ENCODE assay signal across 16 cellular contexts in the genomic region with DNA sequence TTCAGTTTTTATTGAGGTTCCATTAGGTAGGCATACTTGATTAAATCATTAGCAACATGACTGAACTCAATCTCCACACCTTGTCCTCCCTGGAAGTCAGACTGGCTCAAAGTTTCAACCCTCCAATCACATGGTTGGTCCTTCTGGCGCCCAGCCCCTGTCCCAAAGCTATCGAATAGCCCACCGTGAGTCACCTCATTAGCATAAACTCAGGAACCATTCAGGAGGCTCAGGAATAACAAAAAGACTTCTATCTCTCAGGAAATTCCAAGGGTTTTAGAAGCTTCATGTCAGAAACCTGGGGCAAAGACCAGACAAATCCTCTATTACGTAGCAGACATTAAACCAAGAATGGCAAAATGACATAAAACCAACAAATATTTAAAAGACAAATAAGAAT.
DNase-seq lines count a peak whose midpoint lies in the region; ATAC-seq and TF ChIP-seq lines count a peak whose summit lies in the region.
"Had no signal": no experiment of that assay in that cellular context is flagged by ENCODE, and none has a peak within 500 bp of the region (broad histone marks: within the 10 kb centered on the region; RNA-seq: fewer than 3 reads in every experiment).

No MANE protein-coding gene starts in this region.

- H3K9me3 ChIP-seq in breast epithelium: peaks cover 0 to 7% of the 10 kb centered on the region in 2 donors
- no peaks in the 10 kb centered on the region for H3K9me3 ChIP-seq in effector memory CD4-positive, alpha-beta T cell (ENCODE audit: control insufficient read depth, low read length)

- TF ChIP-seq POLR2A in breast epithelium (IDR thresholded peaks at IDR 0.05): no peak

- no peaks in the 10 kb centered on the region for H3K27me3 ChIP-seq in breast epithelium
- H3K27me3 ChIP-seq in effector memory CD4-positive, alpha-beta T cell (replicated peaks; ENCODE audit: control insufficient read depth, insufficient read depth, low read length, poor library complexity, severe bottlenecking): no peaks in the 10 kb centered on the region

- no peak overlapping the region for H3K4me3 ChIP-seq in breast epithelium
- no peak overlapping the region for H3K4me3 ChIP-seq in effector memory CD4-positive, alpha-beta T cell (ENCODE audit: insufficient read depth, low read depth, low read length, poor library complexity, severe bottlenecking)
- H3K4me3 ChIP-seq: PC-9 had no signal

- H3K27ac ChIP-seq in breast epithelium: no peak overlapping the region
- H3K27ac ChIP-seq in effector memory CD4-positive, alpha-beta T cell (ENCODE audit: insufficient read depth, low read length, poor library complexity, severe bottlenecking): no peak overlapping the region
- H3K27ac ChIP-seq: 22Rv1, PC-9 had no signal

- H3K4me3 Mint-ChIP-seq in MCF 10A (ENCODE audit: unreplicated experiment): no peak overlapping the region
- H3K4me3 Mint-ChIP-seq: CD14-positive monocyte had no signal

- BruUV-seq in MCF 10A (replicated peaks; lab: Mats Ljungman, UMichigan): no TSS peak

- TF ChIP-seq CTCF in MCF 10A (IDR thresholded peaks at IDR 0.05; ENCODE audit: unreplicated experiment): no peak
- TF ChIP-seq CTCF in breast epithelium (IDR thresholded peaks at IDR 0.05): no peak

- CTCF ChIA-PET in MCF 10A (lab: Yijun Ruan, JAX): interaction anchor here (0.9 to 1.2 kb wide), 2 partner anchors 13 to 81 kb away, joined by 3 to 4 read pairs; no protein-coding TSS in a partner anchor

- POLR2A ChIA-PET in MCF 10A (lab: Yijun Ruan, JAX): interaction anchor here (1.1 kb wide), 1 partner anchor 14 kb away, joined by 4 read pairs; no protein-coding TSS in a partner anchor

- DNase-seq in MCF 10A (ENCODE audit: unreplicated experiment) (no peak), breast epithelium (ENCODE audit: low spot score in 2 of 2) (no peak), RPMI7951 (ENCODE audit: low read depth) (peak; percentile 3), iPS DF 4.7 (ENCODE audit: extremely low read depth, low spot score) (peak; percentile 83), GOT3 (lab: John Stamatoyannopoulos, UW) (no peak), DMS 273 (lab: John Stamatoyannopoulos, UW; ENCODE audit: unreplicated experiment) (no peak)
- DNase-seq in effector memory CD4-positive, alpha-beta T cell: no peak
- DNase-seq: GDM1, Kasumi-1, NCI-H187, NCI-H2227 treated with DMSO at 0.1 percent for 48 hours, NCI-H524, PC-9 had no signal

- H3K27me3 Mint-ChIP-seq in MCF 10A (ENCODE audit: insufficient read depth, unreplicated experiment): no peaks in the 10 kb centered on the region

- no peak for ATAC-seq in HG02588 (IDR thresholded peaks at IDR 0.05; ENCODE audit: unreplicated experiment)

- peaks cover 1% of the 10 kb centered on the region for H3K4me1 Mint-ChIP-seq in MCF 10A (ENCODE audit: insufficient read depth, unreplicated experiment)

- no peaks in the 10 kb centered on the region for H3K36me3 ChIP-seq in breast epithelium
- no peaks in the 10 kb centered on the region for H3K36me3 ChIP-seq in effector memory CD4-positive, alpha-beta T cell (ENCODE audit: control insufficient read depth, insufficient read depth, low read length)

- intact Hi-C loops in MCF 10A (cut with micrococcal nuclease): no loop called here
- intact Hi-C loops in breast epithelium (cut with DNase I; ENCODE audit: low total_unique reads): no loop called here

- H3K27ac Mint-ChIP-seq in MCF 10A (ENCODE audit: low read depth, unreplicated experiment): peak overlapping the region; percentile 64
- H3K27ac Mint-ChIP-seq: CD14-positive monocyte had no signal

- H3K9me3 Mint-ChIP-seq in MCF 10A (ENCODE audit: unreplicated experiment): peaks cover 8% of the 10 kb centered on the region

- H3K36me3 Mint-ChIP-seq in MCF 10A (ENCODE audit: insufficient read depth, unreplicated experiment): no peaks in the 10 kb centered on the region
- H3K36me3 Mint-ChIP-seq: CD14-positive monocyte had no signal

- no peaks in the 10 kb centered on the region for H3K4me1 ChIP-seq in breast epithelium
- no peaks in the 10 kb centered on the region for H3K4me1 ChIP-seq in effector memory CD4-positive, alpha-beta T cell (ENCODE audit: control insufficient read depth, insufficient read depth, low read length, poor library complexity, severe bottlenecking)

Comparison
In these comparisons a context has a peak if more than half of its experiments do, and no peak if none do; other contexts are left out.
1. DNase-seq: peak in RPMI7951 (single experiment) and iPS DF 4.7 (single experiment); none in MCF 10A (single experiment), breast epithelium (0 of 2), GOT3 (single experiment), DMS 273 (single experiment) and effector memory CD4-positive, alpha-beta T cell (0 of 3).